Comparison of ENCODE assay signal across 8 cellular contexts in genomic region chr22:45537734-45538181, GRCh38. TPM values are rescaled to one million over a fixed set of nuclear protein-coding genes. Genes with fewer than 3 reads are reported as not detected.
DNase-seq lines count a peak whose midpoint lies in the region; ATAC-seq and TF ChIP-seq lines count a peak whose summit lies in the region.

No MANE protein-coding gene starts in this region.

- H3K27ac ChIP-seq in HEK293 (ENCODE audit: extremely low read depth, low read depth, low read length): peak overlapping the region; percentile 49; the same call in 1 of the 2 replicates
- peak overlapping the region; percentile 57 for H3K27ac ChIP-seq in left ventricle myocardium inferior (replicated peaks)
- peak overlapping the region; percentile 83 for H3K27ac ChIP-seq in thoracic aorta

- H3K27ac Mint-ChIP-seq in stimulated activated naive B cell treated with anti-CD40 and anti-IgM and Interleukin-4, amounts not matched to agents 10 μg/mL and 1 μg/mL and 100 μg/mL, for 72 hours: no peak overlapping the region

- H3K36me3 ChIP-seq in HEK293 (ENCODE audit: control insufficient read depth in 2 of 2, insufficient read depth in 1 of 2, low read length in 2 of 2): peaks cover 0 to 63% of the 10 kb centered on the region in 2 experiments; a peak in 2 of 3 replicates
- peaks cover 48% of the 10 kb centered on the region for H3K36me3 ChIP-seq in adipocyte (ENCODE audit: control insufficient read depth, insufficient read depth, low read length, severe bottlenecking)
- peaks cover 15% of the 10 kb centered on the region for H3K36me3 ChIP-seq in left ventricle myocardium inferior
- peaks cover 17% of the 10 kb centered on the region for H3K36me3 ChIP-seq in thoracic aorta

- ATAC-seq in thoracic aorta (ENCODE audit: insufficient number of reproducible peaks, low FRiP score, low read depth): peak; percentile 64
- no peak for ATAC-seq in HG02763 (IDR thresholded peaks at IDR 0.05; ENCODE audit: unreplicated experiment)
- no peak for ATAC-seq in stimulated activated naive B cell treated with anti-CD40 and anti-IgM and Interleukin-4, amounts not matched to agents 10 μg/mL and 1 μg/mL and 100 μg/mL, for 72 hours (replicated peaks)
- ATAC-seq in HG02642 (IDR thresholded peaks at IDR 0.05; ENCODE audit: poor library complexity, unreplicated experiment): no peak

- DNase-seq in adipocyte (ENCODE audit: low read depth): peak; percentile 71
- peak; percentile 46 for DNase-seq in left ventricle myocardium inferior
- DNase-seq in thoracic aorta (ENCODE audit: low spot score): no peak
- DNase-seq in stimulated activated naive B cell treated with anti-CD40 and anti-IgM and Interleukin-4, amounts not matched to agents 10 μg/mL and 1 μg/mL and 100 μg/mL, for 72 hours: no peak
- no peak for DNase-seq in mesenteric fat pad (ENCODE audit: low spot score)

- no peaks in the 10 kb centered on the region for H3K4me1 Mint-ChIP-seq in stimulated activated naive B cell treated with anti-CD40 and anti-IgM and Interleukin-4, amounts not matched to agents 10 μg/mL and 1 μg/mL and 100 μg/mL, for 72 hours

- POLR2A ChIA-PET in HEK293 (lab: Yijun Ruan, JAX): no interaction called here

- CTCF ChIA-PET in HEK293 (lab: Yijun Ruan, JAX): interaction anchor here (1.1 to 2.0 kb wide), 2 partner anchors 12 to 16 kb away, joined by 3 to 6 read pairs; no protein-coding TSS in a partner anchor

- H3K4me1 ChIP-seq in HEK293 (ENCODE audit: control insufficient read depth, insufficient read depth, low read length) (peaks cover 19% of the 10 kb centered on the region), adipocyte (ENCODE audit: control insufficient read depth, insufficient read depth, low read length) (peaks cover 31% of the 10 kb centered on the region), left ventricle myocardium inferior (peaks cover 23% of the 10 kb centered on the region), thoracic aorta (ENCODE audit: control insufficient read depth in 1 of 2, low read depth in 2 of 2) (peaks cover 13 to 54% of the 10 kb centered on the region in 2 donors)

- H3K4me3 Mint-ChIP-seq in stimulated activated naive B cell treated with anti-CD40 and anti-IgM and Interleukin-4, amounts not matched to agents 10 μg/mL and 1 μg/mL and 100 μg/mL, for 72 hours: no peak overlapping the region

- no peak overlapping the region for H3K4me3 ChIP-seq in HEK293 (ENCODE audit: low read depth, low read length)
- no peak overlapping the region for H3K4me3 ChIP-seq in adipocyte (ENCODE audit: low read length)
- H3K4me3 ChIP-seq in left ventricle myocardium inferior: no peak overlapping the region
- H3K4me3 ChIP-seq in thoracic aorta: peak overlapping the region; percentile 60

- no peaks in the 10 kb centered on the region for H3K9me3 Mint-ChIP-seq in stimulated activated naive B cell treated with anti-CD40 and anti-IgM and Interleukin-4, amounts not matched to agents 10 μg/mL and 1 μg/mL and 100 μg/mL, for 72 hours

- TF ChIP-seq CTCF in HEK293 (tag by site-specific recombination; IDR thresholded peaks at IDR 0.05) (no peak; the same call in 1 of the 2 replicates), left ventricle myocardium inferior (IDR thresholded peaks at IDR 0.05; ENCODE audit: borderline replicate concordance) (no peak), thoracic aorta (IDR thresholded peaks at IDR 0.05) (no peak)

- peaks cover 23 to 26% of the 10 kb centered on the region in 2 donors for H3K27me3 Mint-ChIP-seq in stimulated activated naive B cell treated with anti-CD40 and anti-IgM and Interleukin-4, amounts not matched to agents 10 μg/mL and 1 μg/mL and 100 μg/mL, for 72 hours

- intact Hi-C loops in left ventricle myocardium inferior (cut with micrococcal nuclease): no loop called here

- H3K27me3 ChIP-seq in adipocyte (replicated peaks; ENCODE audit: control insufficient read depth, insufficient read depth, low read length) (no peaks in the 10 kb centered on the region), left ventricle myocardium inferior (ENCODE audit: low read depth) (peaks cover 5% of the 10 kb centered on the region), thoracic aorta (replicated peaks; ENCODE audit: insufficient read depth) (no peaks in the 10 kb centered on the region)

- peak overlapping the region; percentile 62 for H3K9ac ChIP-seq in adipocyte (ENCODE audit: low read length)

- H3K36me3 Mint-ChIP-seq in stimulated activated naive B cell treated with anti-CD40 and anti-IgM and Interleukin-4, amounts not matched to agents 10 μg/mL and 1 μg/mL and 100 μg/mL, for 72 hours: no peaks in the 10 kb centered on the region

- H3K9me3 ChIP-seq in HEK293 (ENCODE audit: control insufficient read depth, insufficient read depth, low read depth, low read length) (no peaks in the 10 kb centered on the region), adipocyte (ENCODE audit: control insufficient read depth, low read length) (no peaks in the 10 kb centered on the region), left ventricle myocardium inferior (replicated peaks) (no peaks in the 10 kb centered on the region), thoracic aorta (no peaks in the 10 kb centered on the region)

TF ChIP-seq in HEK293, 187 proteins besides CTCF, POLR2A, EP300 and RAD21 (continues in another document):
- TF ChIP-seq ZNF585B (tag by site-specific recombination; IDR thresholded peaks at IDR 0.05) (no peak), ZFP69B (tag by site-specific recombination; IDR thresholded peaks at IDR 0.05) (peak; percentile 70; the same call in 1 of the 2 replicates), ZBTB8A (tag by site-specific recombination; IDR thresholded peaks at IDR 0.05) (peak; percentile 94), GLIS2 (tag by site-specific recombination; IDR thresholded peaks at IDR 0.05) (peak; percentile 96), KLF17 (tag by site-specific recombination; IDR thresholded peaks at IDR 0.05) (peak; percentile 28; the same call in 1 of the 2 replicates), ZNF610 (tag by site-specific recombination; IDR thresholded peaks at IDR 0.05; ENCODE audit: borderline replicate concordance) (0 out of 2 replicates have a peak, but pooled peaks have one; percentile 7), ZBTB17 (tag by site-specific recombination; IDR thresholded peaks at IDR 0.05) (peak; percentile 81), OSR2 (tag by site-specific recombination; IDR thresholded peaks at IDR 0.05) (peak; percentile 55; the same call in 1 of the 2 replicates), WT1 (tag by site-specific recombination; IDR thresholded peaks at IDR 0.05) (peak; percentile 47; the same call in 1 of the 2 replicates), ZNF792 (tag by site-specific recombination; IDR thresholded peaks at IDR 0.05) (no peak), ZNF660 (tag by site-specific recombination; IDR thresholded peaks at IDR 0.05) (peak; percentile 91), ZNF184 (tag by site-specific recombination; IDR thresholded peaks at IDR 0.05) (peak; percentile 82; the same call in 1 of the 2 replicates), ZBTB44 (tag by site-specific recombination; IDR thresholded peaks at IDR 0.05) (peak; percentile 56; the same call in 1 of the 2 replicates), ZNF398 (tag by site-specific recombination; IDR thresholded peaks at IDR 0.05) (peak; percentile 83), ZNF335 (tag by site-specific recombination; conservative IDR thresholded peaks at IDR 0.05) (peak; percentile 55), ZEB2 (tag by site-specific recombination; IDR thresholded peaks at IDR 0.05) (peak; percentile 93), ZSCAN30 (tag by site-specific recombination; IDR thresholded peaks at IDR 0.05) (peak; percentile 68; the same call in 1 of the 2 replicates), FEZF1 (tag by site-specific recombination; IDR thresholded peaks at IDR 0.05) (peak; percentile 92), OVOL3 (tag by site-specific recombination; IDR thresholded peaks at IDR 0.05) (no peak), SP7 (tag by site-specific recombination; IDR thresholded peaks at IDR 0.05) (peak; percentile 86), ZBTB48 (tag by site-specific recombination; IDR thresholded peaks at IDR 0.05) (peak; percentile 83; the same call in 1 of the 2 replicates)

RNA-seq across cellular contexts. Expression of gene FBLN1, which starts 35.1 kb away (rescaled TPM):
- total RNA-seq in left ventricle myocardium inferior (82.8 TPM), thoracic aorta (100 to 1,000 TPM; 587 to 972 TPM), mesenteric fat pad (224 TPM)

Comparison
In these comparisons a context has a peak if more than half of its experiments do, and no peak if none do; other contexts are left out.
1. DNase-seq: peak in adipocyte (single experiment) and left ventricle myocardium inferior (single experiment); none in thoracic aorta (single experiment), stimulated activated naive B cell treated with anti-CD40 and anti-IgM and Interleukin-4, amounts not matched to agents 10 μg/mL and 1 μg/mL and 100 μg/mL, for 72 hours (single experiment) and mesenteric fat pad (single experiment).
2. Peak in every context shown above with its lines, with median percentiles within 50 percentile points of each other: H3K27ac ChIP-seq.